ENCODE assay signal across 15 cellular contexts in genomic region chr11:15730617-15731385, GRCh38.
"Had no signal": no experiment of that assay in that cellular context is flagged by ENCODE, and none has a peak within 500 bp of the region (broad histone marks: within the 10 kb centered on the region; RNA-seq: fewer than 3 reads in every experiment).

No MANE protein-coding gene starts in this region.

- H3K4me1 ChIP-seq: suprapubic skin had no signal

- DNase-seq: activated CD4-positive, alpha-beta T cell treated with anti-CD3 and anti-CD28 coated beads, Interleukin-2, amount 10 ng/mL, durations not matched to agents 7 days and 5 days; activated CD8-positive, alpha-beta memory T cell treated with anti-CD3 and anti-CD28 coated beads, Interleukin-2, amount 50 U/mL, for 48 hours; activated naive CD4-positive, alpha-beta T cell treated with Interleukin-2 at 50 U/mL for 16 hours; anterior cingulate cortex; brain microvascular endothelial cell; dermis blood vessel endothelial cell; effector memory CD8-positive, alpha-beta T cell; hippocampal formation; left lung; natural killer cell; occipital lobe; right lobe of liver; stimulated activated naive CD8-positive, alpha-beta T cell treated with anti-CD3 and anti-CD28 coated beads, Interleukin-15, Interleukin-2, amounts not matched to agents 100 U/mL and 50 U/mL, for 24 hours; trophoblast cell had no signal

- H3K36me3 ChIP-seq: brain microvascular endothelial cell, left lung, right lobe of liver, suprapubic skin had no signal

- H3K4me3 ChIP-seq: left lung, right lobe of liver, suprapubic skin had no signal

- H3K27me3 ChIP-seq: brain microvascular endothelial cell, left lung, right lobe of liver, suprapubic skin had no signal

- H3K9me3 ChIP-seq: left lung, right lobe of liver, suprapubic skin had no signal

- ATAC-seq: effector memory CD8-positive, alpha-beta T cell; left lung; natural killer cell; right lobe of liver; stimulated activated naive CD8-positive, alpha-beta T cell treated with anti-CD3 and anti-CD28 coated beads, Interleukin-15, Interleukin-2, amounts not matched to agents 100 U/mL and 50 U/mL, for 24 hours had no signal

- H3K27ac ChIP-seq: brain microvascular endothelial cell, left lung, right lobe of liver, suprapubic skin had no signal
